22 cellular contexts compared by ENCODE assay signal in the genomic region with DNA sequence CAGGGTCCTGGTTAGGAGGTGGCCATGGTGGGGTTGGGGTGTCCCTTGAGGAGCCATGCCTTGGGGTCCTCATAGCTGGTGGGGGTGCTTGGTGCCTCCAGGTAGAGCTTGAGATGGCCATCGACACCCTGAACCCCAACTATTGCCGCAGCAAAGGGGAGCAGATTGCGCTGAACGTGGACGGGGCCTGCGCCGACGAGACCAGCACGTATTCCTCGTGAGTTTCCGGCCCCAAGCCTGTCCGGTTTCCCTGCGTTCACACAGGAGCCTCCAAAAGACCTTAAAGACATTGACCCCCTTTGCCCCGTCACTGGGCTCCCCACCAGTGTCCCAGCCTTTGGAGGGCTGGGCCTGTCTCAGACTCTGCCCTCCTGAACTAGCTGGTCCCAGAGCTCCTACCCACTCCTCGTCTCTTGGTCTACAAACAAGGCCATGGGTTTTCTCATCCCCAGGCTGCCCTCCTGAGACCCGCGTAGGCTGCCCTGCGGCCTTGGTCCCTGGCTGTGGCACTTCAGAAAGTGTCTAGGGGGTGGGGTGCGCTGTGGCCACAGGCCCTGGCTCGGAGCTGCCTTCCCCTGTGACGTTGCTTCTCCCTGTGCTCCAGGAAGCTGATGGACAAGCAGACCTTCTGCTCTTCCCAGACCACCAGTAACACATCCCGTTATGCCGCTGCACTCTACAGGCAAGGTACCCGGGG.
"Had no signal": no experiment of that assay in that cellular context is flagged by ENCODE, and none has a peak within 500 bp of the region (broad histone marks: within the 10 kb centered on the region; RNA-seq: fewer than 3 reads in every experiment).

No MANE protein-coding gene starts in this region.

- H3K27ac ChIP-seq: HL-60, RWPE1 had no signal

- DNase-seq: Karpas-422, KG1, MM.1S, NCI-H1092 treated with DMSO at 0.1 percent for 48 hours, NCI-H1436, NCI-H187, NCI-H2029, NCI-H2081 treated with DMSO at 0.1 percent for 48 hours, NCI-H2171, NCI-H226, NCI-H446, NCI-H510A, NCI-H524 treated with DMSO at 0.1 percent for 48 hours, NCI-H69, NCI-H774, PC-3, SHP77, SK-N-SH had no signal

- ATAC-seq: Panc1, PC-3 had no signal

- H3K9ac ChIP-seq: SK-N-SH had no signal

- FAIRE-seq: HTR-8/SVneo had no signal

- H3K4me2 ChIP-seq: SK-N-SH had no signal

- H3K9me3 ChIP-seq: SK-N-SH had no signal
